In the genomic region with DNA sequence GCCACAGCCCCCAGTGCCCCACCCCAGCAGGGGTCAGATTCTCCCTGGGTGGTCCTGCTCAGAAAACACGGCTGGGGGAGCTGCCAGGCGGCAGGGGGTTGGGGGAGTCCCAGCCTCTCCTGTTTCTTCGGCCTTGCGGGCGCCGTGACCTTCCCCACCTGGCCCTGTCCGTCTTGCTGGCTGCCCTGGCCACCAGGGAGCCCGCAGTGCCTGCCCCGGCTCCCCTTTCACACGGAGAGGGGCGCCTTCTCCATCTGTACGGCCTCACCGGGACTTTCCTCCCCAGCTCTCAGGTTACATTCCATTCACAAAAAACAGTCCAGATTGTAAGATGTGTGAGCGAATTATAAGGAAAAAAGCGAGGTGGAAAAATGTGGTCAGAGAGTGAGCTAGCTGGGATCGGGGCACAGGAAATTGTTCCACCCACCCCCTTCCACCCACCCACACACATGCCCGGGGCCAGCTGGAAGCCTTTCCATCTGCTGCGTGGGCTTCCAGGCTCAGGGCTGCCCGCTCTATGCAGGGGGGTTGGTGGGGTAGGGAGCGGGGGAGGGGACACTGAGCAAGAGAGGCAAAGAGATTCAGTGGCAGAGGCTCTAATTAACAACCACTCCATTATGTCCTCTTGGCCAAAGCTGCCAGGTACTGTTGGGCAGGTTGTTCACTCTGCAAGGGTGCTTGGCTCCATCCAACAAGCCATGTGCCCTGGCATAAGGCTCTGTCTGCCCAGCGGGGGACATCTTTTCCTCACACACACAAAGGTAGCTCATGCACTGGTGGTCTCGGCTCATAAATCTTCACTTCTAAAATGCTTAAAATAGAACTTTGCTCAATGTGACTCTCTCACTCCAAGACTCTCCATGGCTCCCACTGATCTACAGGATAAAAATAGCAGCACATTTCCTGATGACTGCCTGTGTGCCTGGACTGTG, we compare ENCODE assay signal across 8 cellular contexts. TPM values are rescaled to one million over a fixed set of nuclear protein-coding genes. Genes with fewer than 3 reads are reported as not detected.
DNase-seq lines count a peak whose midpoint lies in the region; ATAC-seq lines count a peak whose summit lies in the region.

No MANE protein-coding gene starts in this region.

- in situ Hi-C loops in ACHN (cut with HindIII; ENCODE audit: low pct_ligation_motif_present, low pct_unique_long_range_greater_than_20kb, low sequenced_read_pairs) = no loop called here

- H2AFZ ChIP-seq in trophoblast cell (ENCODE audit: insufficient read depth, low read length, poor library complexity) = no peak overlapping the region

- H2BK12ac ChIP-seq in trophoblast cell (ENCODE audit: low read length) = peak overlapping the region; percentile 27

- no peaks in the 10 kb centered on the region for H3K27me3 ChIP-seq in trophoblast cell (ENCODE audit: insufficient read depth, low read length)

- peaks cover 16 to 21% of the 10 kb centered on the region in 2 experiments for H3K4me1 ChIP-seq in trophoblast cell (ENCODE audit: control insufficient read depth in 1 of 2, insufficient read depth in 2 of 2, low read length in 2 of 2)

- H2BK5ac ChIP-seq in trophoblast cell (ENCODE audit: low read depth, low read length, poor library complexity) = no peak overlapping the region

- peaks cover 9% of the 10 kb centered on the region for H3K79me1 ChIP-seq in trophoblast cell (ENCODE audit: low read length)

- H3K9ac ChIP-seq in trophoblast cell (ENCODE audit: low read length) = no peak overlapping the region

- peak overlapping the region; percentile 30 for H2BK120ac ChIP-seq in trophoblast cell (ENCODE audit: insufficient read depth, low read length, poor library complexity)

- H3K9me3 ChIP-seq in trophoblast cell (ENCODE audit: insufficient read depth, low read depth, low read length) = no peaks in the 10 kb centered on the region

- ATAC-seq in HG03097 (IDR thresholded peaks at IDR 0.05; ENCODE audit: low FRiP score, unreplicated experiment) (no peak), HG03469 (IDR thresholded peaks at IDR 0.05; ENCODE audit: unreplicated experiment) (no peak), esophagus mucosa (no peak)

- H3K4ac ChIP-seq in trophoblast cell (ENCODE audit: low read depth, low read length) = no peak overlapping the region

- H3K14ac ChIP-seq in trophoblast cell (ENCODE audit: low read length) = peak overlapping the region; percentile 24

- no CpG with 5 or more reads among the region's 22 CpGs for WGBS in trophoblast cell (ENCODE audit: extremely low coverage, insufficient coverage, insufficient read length)

- no peak overlapping the region for H4K91ac ChIP-seq in trophoblast cell (ENCODE audit: low read depth, low read length)

- peak; percentile 51 for DNase-seq in ELR (ENCODE audit: low read depth)
- peak; percentile 26 for DNase-seq in NCI-H2227 treated with DMSO at 0.1 percent for 48 hours (lab: John Stamatoyannopoulos, UW)
- DNase-seq in dermis blood vessel endothelial cell = peak; percentile 86
- DNase-seq in trophoblast cell = peak in 1 of 2 donors; percentile 22
- no peak for DNase-seq in ACHN

- H3K18ac ChIP-seq in trophoblast cell (ENCODE audit: low read length) = no peak overlapping the region

- H4K12ac ChIP-seq in trophoblast cell (ENCODE audit: low read depth, low read length) = no peak overlapping the region

- H3K23ac ChIP-seq in trophoblast cell (ENCODE audit: low read length) = no peak overlapping the region

- H3K36me3 ChIP-seq in trophoblast cell (ENCODE audit: control insufficient read depth in 1 of 2, insufficient read depth in 2 of 2, low read length in 2 of 2) = no peaks in the 10 kb centered on the region

- H3K27ac ChIP-seq in trophoblast cell (ENCODE audit: low read depth, low read length) = no peak overlapping the region

- H3K4me2 ChIP-seq in trophoblast cell (ENCODE audit: low read length) = peak overlapping the region; percentile 21

- peak overlapping the region; percentile 28 for H4K8ac ChIP-seq in trophoblast cell (ENCODE audit: low read depth, low read length)

- no peaks in the 10 kb centered on the region for H3K79me2 ChIP-seq in trophoblast cell (ENCODE audit: control insufficient read depth, insufficient read depth, low read length, poor library complexity)

- no peak overlapping the region for H3K4me3 ChIP-seq in trophoblast cell (ENCODE audit: low read depth, low read length)

- no peak overlapping the region for H2AK5ac ChIP-seq in trophoblast cell (ENCODE audit: low read length)

RNA-seq across cellular contexts. Expression of gene CIBAR2, which starts 14.7 kb away (rescaled TPM):
- total RNA-seq in dermis blood vessel endothelial cell (not detected in 2 replicates), esophagus mucosa (not detected)
- 0.03 TPM in 1 of 2 replicates, not detected in the other for polyA plus RNA-seq in trophoblast cell (2013)
